In the genomic region with DNA sequence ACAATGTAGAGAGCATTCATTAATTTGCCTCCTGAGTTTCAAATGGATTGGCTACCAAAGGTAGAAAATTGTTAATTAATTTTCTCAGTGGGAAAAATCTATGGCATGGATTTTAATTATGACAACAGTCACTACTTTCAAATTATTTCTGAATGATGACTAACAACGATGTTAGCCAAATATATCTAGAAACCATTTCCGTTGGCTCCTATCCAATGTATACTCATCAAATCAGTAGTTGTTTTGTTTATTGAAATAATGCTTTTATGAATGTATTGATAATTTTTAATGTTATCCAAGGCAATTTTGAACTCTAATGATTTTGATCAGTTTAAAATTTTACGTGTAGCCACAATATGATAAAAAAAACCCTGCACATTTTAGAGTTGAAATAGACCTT, we compare ENCODE assay signal across 23 cellular contexts.
DNase-seq lines count a peak whose midpoint lies in the region; ATAC-seq and TF ChIP-seq lines count a peak whose summit lies in the region.
"Had no signal": no experiment of that assay in that cellular context is flagged by ENCODE, and none has a peak within 500 bp of the region (broad histone marks: within the 10 kb centered on the region; RNA-seq: fewer than 3 reads in every experiment).

No MANE protein-coding gene starts in this region.

- no peaks in the 10 kb centered on the region for H3K9me3 ChIP-seq in HCT116 (ENCODE audit: control insufficient read depth in 1 of 2, insufficient read depth in 1 of 2, low read depth in 1 of 2, low read length in 2 of 2)
- H3K9me3 ChIP-seq: colonic mucosa, neutrophil, prostate gland, transverse colon had no signal

- no TSS peak for BruUV-seq in HCT116 (replicated peaks; lab: Mats Ljungman, UMichigan)

- CTCF ChIA-PET in HCT116 (lab: Charles Lee) = no interaction called here

- no peaks in the 10 kb centered on the region for H3K9me2 ChIP-seq in HCT116 (ENCODE audit: insufficient read depth)

- H3K27me3 ChIP-seq in HCT116 (ENCODE audit: insufficient read depth, low read length) = no peaks in the 10 kb centered on the region
- H3K27me3 ChIP-seq: brain microvascular endothelial cell, colonic mucosa, neutrophil, transverse colon had no signal

- DNase-seq in HCT116 (ENCODE audit: low read depth, low spot score) (peak; percentile 8), NCI-H446 treated with DMSO at 0.1 percent for 48 hours (lab: John Stamatoyannopoulos, UW) (peak; percentile 88), dermis microvascular lymphatic vessel endothelial cell (ENCODE audit: low read depth in 2 of 2) (peak; percentile 28 to 67), lung microvascular endothelial cell (ENCODE audit: low read depth in 2 of 2) (peak; percentile 65 to 78), anterior cingulate cortex (lab: John Stamatoyannopoulos, UW) (no peak)
- DNase-seq in activated effector memory CD4-positive, alpha-beta T cell treated with Interleukin-2 at 50 U/mL for 16 hours = no peak
- DNase-seq: activated CD8-positive, alpha-beta T cell treated with anti-CD3 and anti-CD28 coated beads, Interleukin-2, amount 10 ng/mL, durations not matched to agents 7 days and 5 days; activated naive CD4-positive, alpha-beta T cell; brain microvascular endothelial cell; CD4-positive, alpha-beta T cell; colonic mucosa; DMS153; GOT3; head of caudate nucleus; left cardiac atrium; mesendoderm; NCI-H2029 treated with DMSO at 0.1 percent for 48 hours; T-helper 17 cell; transverse colon had no signal

- TF ChIP-seq POLR2A in HCT116 (IDR thresholded peaks at IDR 0.05; ENCODE audit: borderline replicate concordance, extremely low read depth, insufficient read depth, insufficient read length) = no peak

- no peaks in the 10 kb centered on the region for H3K79me2 ChIP-seq in HCT116 (ENCODE audit: insufficient read depth, low read length)

- RAD21 ChIA-PET in HCT116 (lab: Charles Lee; ENCODE audit: low non-redundant PET in 1 of 2, low total read pairs in 2 of 2, uncharacterized antibody in 2 of 2, unreplicated experiment in 2 of 2) = no interaction called here

- H3K4me2 ChIP-seq in HCT116 (ENCODE audit: low read length) = peak overlapping the region; percentile 32

- intact Hi-C loops in HCT116 (cut with micrococcal nuclease) = no loop called here

- H4K20me1 ChIP-seq in HCT116 (ENCODE audit: insufficient read depth) = no peaks in the 10 kb centered on the region

- ATAC-seq in HCT116 (no peak), GM21526 (IDR thresholded peaks at IDR 0.05; ENCODE audit: low FRiP score, unreplicated experiment) (no peak)
- ATAC-seq: activated CD8-positive, alpha-beta T cell treated with anti-CD3 and anti-CD28 coated beads, Interleukin-2, amount 10 ng/mL, durations not matched to agents 7 days and 5 days; HepG2; left cardiac atrium; T-helper 17 cell had no signal

- no peak for TF ChIP-seq RAD21 in HCT116 (IDR thresholded peaks at IDR 0.05; ENCODE audit: low read depth)

- peaks cover 0 to 28% of the 10 kb centered on the region in 2 experiments; a peak in 2 of 4 replicates for H3K4me1 ChIP-seq in HCT116 (ENCODE audit: control insufficient read depth in 1 of 2, insufficient read depth in 2 of 2, low read length in 2 of 2)
- H3K4me1 ChIP-seq: colonic mucosa, prostate gland, transverse colon had no signal

- POLR2A ChIA-PET in HCT116 (lab: Charles Lee) = no interaction called here

- TF ChIP-seq CTCF in HCT116 (IDR thresholded peaks at IDR 0.05 in 2 of 3, conservative IDR thresholded peaks at IDR 0.05 in 1 of 3; ENCODE audit: borderline replicate concordance in 1 of 3, insufficient read depth in 1 of 3, low read depth in 2 of 3, low read length in 2 of 3) = no peak

- H3K27ac ChIP-seq in HCT116 (ENCODE audit: low read depth, low read length) = no peak overlapping the region
- H3K27ac ChIP-seq: brain microvascular endothelial cell, colonic mucosa, neutrophil, prostate gland, transverse colon had no signal

- no peak overlapping the region for H3K4me3 ChIP-seq in HCT116 (replicated peaks in 1 of 2; ENCODE audit: low read depth in 1 of 2, low read length in 2 of 2)
- H3K4me3 ChIP-seq: colonic mucosa, prostate gland, transverse colon had no signal

- peak overlapping the region; percentile 87 for H2AFZ ChIP-seq in HCT116 (ENCODE audit: low read depth, low read length, poor library complexity, severe bottlenecking)

- no peaks in the 10 kb centered on the region; a peak in 1 of 4 replicates for H3K36me3 ChIP-seq in HCT116 (ENCODE audit: control insufficient read depth in 1 of 2, insufficient read depth in 2 of 2, low read length in 2 of 2)
- H3K36me3 ChIP-seq: brain microvascular endothelial cell, colonic mucosa, neutrophil, prostate gland, transverse colon had no signal

- no peak overlapping the region for H3K9ac ChIP-seq in HCT116 (ENCODE audit: low read length)

TF ChIP-seq in HCT116, 20 proteins besides CTCF, POLR2A, EP300 and RAD21:
- TF ChIP-seq YY1 (IDR thresholded peaks at IDR 0.05; ENCODE audit: extremely low read depth, insufficient replicate concordance, low read depth, low read length) = no peak
- TF ChIP-seq FOSL1 (IDR thresholded peaks at IDR 0.05; ENCODE audit: low read depth) = peak; percentile 31; the same call in 1 of the 2 replicates

Comparison
In these comparisons a context has a peak if more than half of its experiments do, and no peak if none do; other contexts are left out.
1. DNase-seq: peak in HCT116 (single experiment), NCI-H446 treated with DMSO at 0.1 percent for 48 hours (single experiment), dermis microvascular lymphatic vessel endothelial cell (2 of 2) and lung microvascular endothelial cell (2 of 2); none in anterior cingulate cortex (0 of 58) and activated effector memory CD4-positive, alpha-beta T cell treated with Interleukin-2 at 50 U/mL for 16 hours (single experiment).